In the genomic region with DNA sequence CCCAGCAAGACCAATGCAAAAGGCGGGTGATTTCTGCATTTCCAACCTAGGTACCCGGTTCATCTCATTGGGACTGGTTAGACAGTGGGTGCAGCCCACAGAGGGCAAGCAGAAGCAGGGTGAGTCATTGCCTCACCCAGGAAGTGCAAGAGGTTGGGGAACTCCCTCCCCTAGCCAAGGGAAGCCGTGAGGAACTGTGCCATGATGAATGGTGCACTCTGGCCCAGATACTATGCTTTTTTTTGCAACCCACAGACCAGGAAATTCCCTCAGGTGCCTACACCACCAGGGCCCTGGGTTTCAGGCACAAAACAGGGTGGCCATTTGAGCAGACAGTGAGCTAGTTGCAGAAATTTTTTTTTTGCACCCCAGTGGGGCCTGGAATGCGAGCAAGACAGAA, we compare ENCODE assay signal across 9 cellular contexts.
A peak's percentile ranks its signal among the peaks of the same experiment; 100 is the strongest.
DNase-seq lines count a peak whose midpoint lies in the region; ATAC-seq and TF ChIP-seq lines count a peak whose summit lies in the region.
"Had no signal": no experiment of that assay in that cellular context is flagged by ENCODE, and none has a peak within 500 bp of the region (broad histone marks: within the 10 kb centered on the region; RNA-seq: fewer than 3 reads in every experiment).

No MANE protein-coding gene starts in this region.

- ATAC-seq in GM18505 (IDR thresholded peaks at IDR 0.05; ENCODE audit: unreplicated experiment) (peak; percentile 64), HG02623 (IDR thresholded peaks at IDR 0.05; ENCODE audit: unreplicated experiment) (peak; percentile 77)

- no peak overlapping the region for H3K27ac Mint-ChIP-seq in endodermal cell

- H3K27me3 ChIP-seq in endodermal cell (ENCODE audit: control insufficient read depth, insufficient read depth, low read length, poor library complexity, severe bottlenecking) = no peaks in the 10 kb centered on the region

- H3K9ac ChIP-seq in endodermal cell (ENCODE audit: extremely low read depth, low read length, poor library complexity, severe bottlenecking) = no peak overlapping the region
- H3K9ac ChIP-seq: parathyroid adenoma had no signal

- TF ChIP-seq CTCF in endodermal cell (conservative IDR thresholded peaks at IDR 0.05) = no peak
- no peak for TF ChIP-seq CTCF in coronary artery (IDR thresholded peaks at IDR 0.05)

- H3K9me3 Mint-ChIP-seq in endodermal cell = peaks cover 24% of the 10 kb centered on the region

- H3K36me3 ChIP-seq in endodermal cell (ENCODE audit: control insufficient read depth, insufficient read depth, low read length) = no peaks in the 10 kb centered on the region

- no peak for TF ChIP-seq POLR2A in GM18505 (IDR thresholded peaks at IDR 0.05; ENCODE audit: borderline replicate concordance, extremely low read depth, insufficient read depth, insufficient read length)

- H3K4me1 Mint-ChIP-seq in endodermal cell = peaks cover 19% of the 10 kb centered on the region

- no peaks in the 10 kb centered on the region for H3K4me1 ChIP-seq in endodermal cell (ENCODE audit: control insufficient read depth, insufficient read depth, low read length)
- H3K4me1 ChIP-seq: parathyroid adenoma had no signal

- H3K27me3 Mint-ChIP-seq in endodermal cell (ENCODE audit: insufficient read depth) = peaks cover 2% of the 10 kb centered on the region

- H3K36me3 Mint-ChIP-seq in endodermal cell (ENCODE audit: low read depth) = no peaks in the 10 kb centered on the region

- H3K4me3 ChIP-seq in endodermal cell (ENCODE audit: low read length) (no peak overlapping the region), coronary artery (no peak overlapping the region)

- H3K4me3 Mint-ChIP-seq in endodermal cell = no peak overlapping the region

- WGBS in endodermal cell (ENCODE audit: insufficient coverage in 1 of 2, insufficient read length in 1 of 2), 2 experiments = 93 to 100% methylated on average over 2 to 4 of the region's 4 CpGs

- no peak overlapping the region for H3K27ac ChIP-seq in endodermal cell (ENCODE audit: low read depth, low read length)
- no peak overlapping the region for H3K27ac ChIP-seq in coronary artery
- H3K27ac ChIP-seq: parathyroid adenoma had no signal

- H3K9me3 ChIP-seq in endodermal cell (ENCODE audit: control insufficient read depth, low read length) = no peaks in the 10 kb centered on the region

- DNase-seq in T-helper 1 cell (peak in 4 of 5 donors; percentile 23 to 84 (median 30)), glomerular visceral epithelial cell (ENCODE audit: extremely low spot score) (peak; percentile 63), D341Med (ENCODE audit: low spot score) (no peak), endodermal cell (no peak), coronary artery (ENCODE audit: low spot score) (no peak), NCI-H2029 treated with DMSO at 0.1 percent for 48 hours (lab: John Stamatoyannopoulos, UW) (no peak)

Comparison
In these comparisons a context has a peak if more than half of its experiments do, and no peak if none do; other contexts are left out.
1. DNase-seq: peak in T-helper 1 cell (4 of 5) and glomerular visceral epithelial cell (single experiment); none in D341Med (single experiment), endodermal cell (single experiment), coronary artery (single experiment) and NCI-H2029 treated with DMSO at 0.1 percent for 48 hours (single experiment).